In the genomic region with DNA sequence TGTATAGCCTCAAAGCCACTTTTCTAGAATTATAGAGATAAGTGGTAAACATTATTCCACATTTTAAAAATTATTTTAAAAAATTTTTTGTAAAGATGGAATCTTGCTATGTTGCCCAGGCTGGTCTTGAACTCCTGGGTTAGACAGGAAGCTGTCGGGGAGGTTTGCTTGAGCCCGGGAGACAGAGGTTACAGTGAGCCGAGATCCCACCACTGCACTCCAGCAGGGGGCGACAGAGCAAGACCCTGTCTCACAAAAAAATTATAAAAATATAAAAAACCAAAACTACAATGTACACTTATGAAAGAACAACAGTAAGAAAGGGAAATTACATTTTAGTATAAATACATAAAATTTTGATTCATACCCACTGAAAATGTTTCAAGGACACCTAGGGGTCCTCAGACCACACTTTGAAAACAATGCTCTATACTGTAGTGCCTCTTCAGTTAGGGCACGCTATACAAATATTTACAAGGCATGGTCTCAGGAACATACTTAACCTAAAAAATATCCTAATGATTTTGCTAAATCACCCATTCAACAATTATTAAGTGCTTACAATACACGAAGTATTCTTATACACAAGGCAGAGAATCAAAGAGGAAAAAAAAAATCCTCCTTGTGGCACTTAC, we compare ENCODE assay signal across 8 cellular contexts.
A peak's percentile ranks its signal among the peaks of the same experiment; 100 is the strongest.
DNase-seq lines count a peak whose midpoint lies in the region; TF ChIP-seq lines count a peak whose summit lies in the region.

No MANE protein-coding gene starts in this region.

- no peak for TF ChIP-seq POLR2A in ovary (IDR thresholded peaks at IDR 0.05)
- TF ChIP-seq POLR2A in vagina (IDR thresholded peaks at IDR 0.05), result no peak

- peak; percentile 16 to 40 (median 37) for TF ChIP-seq CTCF in ovary (IDR thresholded peaks at IDR 0.05)
- peak; percentile 19 to 59 (median 29) for TF ChIP-seq CTCF in vagina (IDR thresholded peaks at IDR 0.05)

- no peaks in the 10 kb centered on the region for H3K36me3 ChIP-seq in ovary
- H3K36me3 ChIP-seq in vagina, result no peaks in the 10 kb centered on the region

- no peak for TF ChIP-seq EP300 in ovary (IDR thresholded peaks at IDR 0.05)

- H3K9me3 ChIP-seq in ovary (no peaks in the 10 kb centered on the region), vagina (no peaks in the 10 kb centered on the region)

- intact Hi-C loops in ovary (cut with DNase I), result loop anchor here in 2 of 4 donors (10.0 kb wide), 2 partner anchors 109 to 119 kb away; a partner anchor contains a TSS
- intact Hi-C loops in vagina (cut with DNase I), result loop anchor here (5.0 kb wide), 1 partner anchor 513 kb away; no protein-coding TSS in a partner anchor
- intact Hi-C loops in posterior vena cava (cut with DNase I), result no loop called here

- H3K27me3 ChIP-seq in ovary (no peaks in the 10 kb centered on the region), vagina (no peaks in the 10 kb centered on the region)

- WGBS in ovary, 3 donors, result 39 to 45% (median 41%) methylated on average over 6 of the region's 6 CpGs

- H3K4me3 ChIP-seq in ovary (no peak overlapping the region), vagina (no peak overlapping the region)

- H3K4me1 ChIP-seq in ovary (ENCODE audit: insufficient read depth), result peaks cover 1% of the 10 kb centered on the region
- H3K4me1 ChIP-seq in vagina, result peaks cover 9% of the 10 kb centered on the region

- peak; percentile 32 for DNase-seq in COR-L47 (lab: John Stamatoyannopoulos, UW)
- peak; percentile 2 for DNase-seq in NCI-H1092 (lab: John Stamatoyannopoulos, UW)
- peak; percentile 28 to 54 (median 31) for DNase-seq in activated CD8-positive, alpha-beta memory T cell treated with anti-CD3 and anti-CD28 coated beads for 48 hours (ENCODE audit: low read depth in 2 of 3, low spot score in 2 of 3)
- DNase-seq in epithelial cell of prostate (ENCODE audit: low read depth, low spot score), result no peak
- peak; percentile 26 to 71 (median 55) for DNase-seq in ovary
- no peak for DNase-seq in vagina (ENCODE audit: extremely low spot score in 2 of 2)
- DNase-seq in posterior vena cava (ENCODE audit: low spot score), result no peak
- DNase-seq in NCI-H345 (lab: John Stamatoyannopoulos, UW), result no peak

- H3K27ac ChIP-seq in epithelial cell of prostate (peak overlapping the region; percentile 11), ovary (no peak overlapping the region), vagina (no peak overlapping the region)

Comparison
In these comparisons a context has a peak if more than half of its experiments do, and no peak if none do; other contexts are left out.
1. DNase-seq: peak in COR-L47 (single experiment), NCI-H1092 (single experiment), activated CD8-positive, alpha-beta memory T cell treated with anti-CD3 and anti-CD28 coated beads for 48 hours (3 of 3) and ovary (5 of 5); none in epithelial cell of prostate (single experiment), vagina (0 of 2), posterior vena cava (single experiment) and NCI-H345 (single experiment).